ENCODE assay signal across 8 cellular contexts in the genomic region with DNA sequence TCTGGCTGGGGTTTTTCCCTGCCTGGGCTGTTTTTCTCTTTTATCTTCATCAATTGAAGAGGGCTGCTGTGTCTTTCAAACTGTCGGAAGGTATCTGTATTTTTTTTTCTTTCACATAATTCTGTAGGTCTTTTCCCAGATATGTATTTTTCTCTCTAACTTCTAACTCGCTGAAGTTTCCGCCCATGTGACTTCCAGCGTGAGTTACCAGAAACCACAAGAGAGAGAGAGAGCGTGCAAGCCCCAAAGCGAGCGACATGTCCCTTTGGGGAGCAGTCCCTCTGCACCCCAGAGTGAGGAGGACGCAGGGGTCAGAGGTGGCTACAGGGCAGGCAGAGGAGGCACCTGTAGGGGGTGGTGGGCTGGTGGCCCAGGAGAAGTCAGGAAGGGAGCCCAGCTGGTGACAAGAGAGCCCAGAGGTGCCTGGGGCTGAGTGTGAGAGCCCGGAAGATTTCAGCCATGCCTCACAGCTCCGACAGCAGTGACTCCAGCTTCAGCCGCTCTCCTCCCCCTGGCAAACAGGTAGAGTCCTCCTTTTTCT. TPM values are rescaled to one million over a fixed set of nuclear protein-coding genes. Genes with fewer than 3 reads are reported as not detected.
DNase-seq lines count a peak whose midpoint lies in the region; ATAC-seq, FAIRE-seq and TF ChIP-seq lines count a peak whose summit lies in the region.

A gene with protein sequence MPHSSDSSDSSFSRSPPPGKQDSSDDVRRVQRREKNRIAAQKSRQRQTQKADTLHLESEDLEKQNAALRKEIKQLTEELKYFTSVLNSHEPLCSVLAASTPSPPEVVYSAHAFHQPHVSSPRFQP (plus strand): TSS at position 246 of the 541 bp plus-strand sequence. CDS start 214 bp downstream, at position 460.

- peak; percentile 98 for TF ChIP-seq POLR2A in GM12878 (IDR thresholded peaks at IDR 0.05; ENCODE audit: low read depth, low read length)
- no peak for TF ChIP-seq POLR2A in vagina (IDR thresholded peaks at IDR 0.05)

- H3K27ac ChIP-seq in GM12878 (ENCODE audit: control insufficient read depth, insufficient read depth) (peak within 1 kb of the TSS; percentile 93), pancreas (peak within 1 kb of the TSS in 1 of 4 donors; percentile 57), vagina (peak within 1 kb of the TSS; percentile 63)

- H3K27ac Mint-ChIP-seq in T-cell: peak within 1 kb of the TSS; percentile 99

- ATAC-seq in HG02798 (IDR thresholded peaks at IDR 0.05; ENCODE audit: poor library complexity, unreplicated experiment): peak; percentile 70
- peak; percentile 83 to 88 (median 87) for ATAC-seq in T-cell (replicated peaks in 1 of 4)
- ATAC-seq in GM12878: peak; percentile 58
- peak in 3 of 4 donors; percentile 44 to 59 (median 56) for ATAC-seq in pancreas
- ATAC-seq in HG03565 (IDR thresholded peaks at IDR 0.05; ENCODE audit: unreplicated experiment): no peak

- DNase-seq in GM13976 (ENCODE audit: low spot score) (peak; percentile 78), T-cell (peak; percentile 50 to 75 (median 63)), GM12878 (ENCODE audit: low read depth, low spot score) (no peak), pancreas (peak in 1 of 6 donors; percentile 28), vagina (ENCODE audit: extremely low spot score in 2 of 2) (no peak), kidney glomerular epithelial cell (lab: John Stamatoyannopoulos, UW) (no peak)

- no peaks in the 10 kb centered on the region for H3K9me3 Mint-ChIP-seq in T-cell

- FAIRE-seq in GM12878 (lab: Jason Lieb, UNC) (peak; percentile 41), pancreas (lab: Jason Lieb, UNC) (no peak)

- POLR2A ChIA-PET in T-cell (lab: Charles Lee) (interaction anchor here in 1 of 2 donors (1.2 kb wide), 1 partner anchor 17 kb away, joined by 5 read pairs; no protein-coding TSS in a partner anchor), GM12878 (lab: Charles Lee) (interaction anchor here (0.5 to 19.7 kb wide), 11 partner anchors 8 to 1762 kb away, joined by 3 to 385 read pairs (median 5); partner anchors contain the start of genes ERG28 and TTLL5)

- H3K4me1 ChIP-seq in GM12878 (ENCODE audit: control insufficient read depth, insufficient read depth, low read length) (peaks cover 30% of the 10 kb centered on the region), pancreas (peaks cover 0 to 8% (median 0%) of the 10 kb centered on the region in 3 donors), vagina (peaks cover 5% of the 10 kb centered on the region)

- H4K20me1 ChIP-seq in GM12878 (ENCODE audit: control insufficient read depth, insufficient read depth): no peaks in the 10 kb centered on the region

- H3K4me3 ChIP-seq in GM12878 (peak within 1 kb of the TSS; percentile 95), pancreas (peak within 1 kb of the TSS in 1 of 4 donors; percentile 34), vagina (peak within 1 kb of the TSS; percentile 19 to 35)

- H3K9ac ChIP-seq in GM12878 (ENCODE audit: control insufficient read depth, insufficient read depth, low read length): peak within 1 kb of the TSS; percentile 90

- H3K9me3 ChIP-seq in GM12878 (replicated peaks; ENCODE audit: control insufficient read depth, insufficient read depth, low read length) (no peaks in the 10 kb centered on the region; the same call in 2 of the 3 replicates), pancreas (no peaks in the 10 kb centered on the region), vagina (no peaks in the 10 kb centered on the region)

- peak within 1 kb of the TSS; percentile 95 to 99 (median 99) for H3K4me3 Mint-ChIP-seq in T-cell

- H3K27me3 ChIP-seq in GM12878 (replicated peaks in 1 of 2; ENCODE audit: control insufficient read depth in 2 of 2, insufficient read depth in 2 of 2, low read length in 1 of 2) (no peaks in the 10 kb centered on the region), pancreas (no peaks in the 10 kb centered on the region), vagina (no peaks in the 10 kb centered on the region)

- BruUV-seq in GM12878 (replicated peaks; lab: Mats Ljungman, UMichigan): no TSS peak

- SMC1A ChIA-PET in GM12878 (lab: Charles Lee; ENCODE audit: uncharacterized antibody, unreplicated experiment): interaction anchor here (0.9 to 19.9 kb wide), 14 partner anchors 7 to 217 kb away, joined by 3 to 619 read pairs (median 31); partner anchors contain the start of genes ERG28, FLVCR2 and TTLL5

- 0% methylated on average over 10 of the region's 11 CpGs for WGBS in GM12878 (ENCODE audit: insufficient coverage, insufficient replicate concordance, low lambda C conversion rate, missing lambda C conversion rate)
- 66 to 69% methylated on average over 11 of the region's 11 CpGs for WGBS in pancreas, 2 donors

- peaks cover 85% of the 10 kb centered on the region for H3K79me2 ChIP-seq in GM12878 (ENCODE audit: control insufficient read depth, insufficient read depth, low read length)

- CTCF ChIA-PET in T-cell (lab: Charles Lee) (interaction anchor here (0.5 to 2.2 kb wide), 8 partner anchors 17 to 374 kb away, joined by 3 to 8 read pairs (median 4); no protein-coding TSS in a partner anchor), GM12878 (lab: Yijun Ruan, JAX) (interaction anchor here (0.9 to 21.2 kb wide), 8 partner anchors 9 to 132 kb away, joined by 4 to 520 read pairs (median 82); partner anchors contain the start of gene FLVCR2)

- H3K4me1 Mint-ChIP-seq in T-cell: peaks cover 69 to 78% (median 75%) of the 10 kb centered on the region in 3 donors

- peak within 1 kb of the TSS; percentile 15 for H2AFZ ChIP-seq in GM12878 (ENCODE audit: control insufficient read depth, low read depth, low read length)

- peak; percentile 25; the same call in 1 of the 2 replicates for TF ChIP-seq RAD21 in GM12878 (IDR thresholded peaks at IDR 0.05; ENCODE audit: insufficient read depth, low read depth, low read length)

- H3K4me2 ChIP-seq in GM12878 (ENCODE audit: control insufficient read depth, insufficient read depth): peak within 1 kb of the TSS; percentile 76

- H3K27me3 Mint-ChIP-seq in T-cell: no peaks in the 10 kb centered on the region

- peaks cover 18% of the 10 kb centered on the region for H3K36me3 Mint-ChIP-seq in T-cell

- RAD21 ChIA-PET in GM12878 (lab: Charles Lee; ENCODE audit: unreplicated experiment): interaction anchor here (0.8 to 21.5 kb wide), 13 partner anchors 8 to 218 kb away, joined by 3 to 645 read pairs (median 6); partner anchors contain the start of genes ERG28 and TTLL5

- intact Hi-C loops in GM12878 (cut with micrococcal nuclease; ENCODE audit: unreplicated experiment): loop anchor here (2.0 to 5.0 kb wide), 3 partner anchors 17 to 139 kb away; partner anchors contain the start of genes ERG28 and TTLL5
- intact Hi-C loops in pancreas (cut with DNase I): no loop called here
- intact Hi-C loops in vagina (cut with DNase I): no loop called here

- H3K36me3 ChIP-seq in GM12878 (ENCODE audit: control insufficient read depth in 2 of 2, insufficient read depth in 2 of 2, low read length in 1 of 2): peaks cover 1 to 10% of the 10 kb centered on the region in 2 experiments; a peak in 3 of 4 replicates
- no peaks in the 10 kb centered on the region for H3K36me3 ChIP-seq in pancreas
- H3K36me3 ChIP-seq in vagina: no peaks in the 10 kb centered on the region

- peak; percentile 22 to 42; a peak in 1 of 4 replicates for TF ChIP-seq EP300 in GM12878 (IDR thresholded peaks at IDR 0.05; ENCODE audit: borderline replicate concordance in 1 of 2, control insufficient read depth in 1 of 2, low read depth in 2 of 2, low read length in 2 of 2)

- in situ Hi-C loops in GM13976 (cut with MboI; ENCODE audit: low sequenced_read_pairs, unreplicated experiment): no loop called here
- in situ Hi-C loops in GM12878 (cut with MboI): no loop called here

- TF ChIP-seq CTCF in GM13976 (IDR thresholded peaks at IDR 0.05; ENCODE audit: borderline replicate concordance, control extremely low read depth, extremely low read depth, insufficient read depth, missing control alignments) (no peak), GM12878 (IDR thresholded peaks at IDR 0.05 in 2 of 3, conservative IDR thresholded peaks at IDR 0.05 in 1 of 3; ENCODE audit: control insufficient read depth in 2 of 3, extremely low read depth in 1 of 3, insufficient read depth in 1 of 3, low read depth in 3 of 3, low read length in 3 of 3) (no peak), pancreas (IDR thresholded peaks at IDR 0.05) (no peak), vagina (IDR thresholded peaks at IDR 0.05) (no peak)

TF ChIP-seq in GM12878, 131 proteins besides CTCF, POLR2A, EP300 and RAD21 (continues in another document):
- TF ChIP-seq POU2F2 (IDR thresholded peaks at IDR 0.05; ENCODE audit: borderline replicate concordance, low read depth, low read length): peak; percentile 73; the same call in 1 of the 3 replicates
- TF ChIP-seq JUND (IDR thresholded peaks at IDR 0.05; ENCODE audit: low read depth, low read length): no peak
- 0 out of 2 replicates have a peak, but pooled peaks have one; percentile 82 for TF ChIP-seq STAT3 (IDR thresholded peaks at IDR 0.05; ENCODE audit: low read depth, low read length)
- TF ChIP-seq LARP7 (IDR thresholded peaks at IDR 0.05): 0 out of 2 replicates have a peak, but pooled peaks have one; percentile 63

RNA-seq across cellular contexts. Expression of the gene that starts here (rescaled TPM):
- total RNA-seq in T-cell (10 to 100 TPM; 12.0 to 22.4 (median 19.2) TPM), GM12878 (2014; rRNA removed) (153 and 158 TPM in 2 replicates), GM12878 (2014; rRNA removed; fragmentation: Illumina TruSeq; extraction: Trizol) (94.0 and 99.6 TPM in 2 replicates), GM12878 (2021) (99.8 and 107 TPM in 2 replicates), pancreas (1 to 10 TPM in 1 of 6 donors, under 1 TPM in 4, not detected in 1; 0.28 to 1.7 (median 0.63) TPM), vagina (12.0 TPM)
- total RNA-seq in GM12878 (2013; cell fraction: nucleolus; rRNA removed): 55.3 and 58.4 TPM in 2 replicates
- polyA plus RNA-seq in GM12878 (2011; ENCODE audit: low read depth): 105 TPM
- polyA plus RNA-seq in GM12878 (2011; rRNA removed) (53.9 and 98.3 TPM in 2 replicates), GM12878 (2014; fragmentation: Illumina TruSeq; extraction: Trizol) (30.7 and 93.4 TPM in 2 replicates), GM12878 (2014; fragmentation: Nextera tagmentation; extraction: Ambion mirVana) (10 to 100 TPM in 1 of 2 experiments, 1 to 10 TPM in 1; 10.0 to 30.9 TPM), GM12878 (2014; rRNA removed) (147 and 176 TPM in 2 replicates), GM12878 (2016; fragmentation: Nextera tagmentation; extraction: Ambion mirVana) (100 to 1,000 TPM; 133 to 154 TPM), pancreas (1 to 10 TPM; 1.2 to 1.7 TPM)
- 136 and 190 TPM in 2 replicates for polyA plus RNA-seq in GM12878 (2011; cell fraction: cytosol; rRNA removed)
- polyA plus RNA-seq in GM12878 (2011; cell fraction: nucleus; rRNA removed): 87.8 and 92.3 TPM in 2 replicates
- polyA plus RNA-seq in GM12878 (2012): 86.3 and 91.1 TPM in 2 replicates
- polyA minus RNA-seq in GM12878 (2011; rRNA and poly(A)+ RNA removed): 18.5 and 50.6 TPM in 2 replicates
- 21.5 and 22.8 TPM in 2 replicates for polyA minus RNA-seq in GM12878 (2011; cell fraction: cytosol; rRNA and poly(A)+ RNA removed)
- 22.0 and 37.2 TPM in 2 replicates for polyA minus RNA-seq in GM12878 (2011; cell fraction: nucleus; rRNA and poly(A)+ RNA removed)

Comparison
In these comparisons a context has a peak if more than half of its experiments do, and no peak if none do; other contexts are left out.
1. DNase-seq: peak in GM13976 (single experiment) and T-cell (34 of 34); none in GM12878 (single experiment), vagina (0 of 2) and kidney glomerular epithelial cell (single experiment).